7 cellular contexts compared by ENCODE assay signal in the genomic region with DNA sequence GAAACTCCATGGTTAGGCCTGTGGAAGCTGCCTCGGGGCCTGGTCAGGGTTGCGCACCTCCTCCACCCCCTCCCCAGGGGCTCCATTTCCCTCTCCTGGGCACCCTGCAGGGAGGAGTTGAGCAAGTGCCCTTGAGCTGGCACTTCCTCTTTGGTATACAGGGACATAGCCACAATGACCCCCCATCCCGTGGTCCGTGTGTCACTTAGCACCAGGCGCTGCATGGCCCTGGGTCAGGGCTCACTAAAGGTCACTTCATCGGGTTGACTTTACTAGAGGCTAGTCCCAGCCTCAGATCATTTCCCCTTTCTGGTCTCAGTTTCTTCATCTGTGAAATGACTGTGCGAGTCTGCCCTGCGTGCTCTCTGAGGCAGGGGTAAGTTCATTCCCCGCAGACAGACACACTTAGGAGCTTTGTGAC. TPM values are rescaled to one million over a fixed set of nuclear protein-coding genes. Genes with fewer than 3 reads are reported as not detected.
DNase-seq lines count a peak whose midpoint lies in the region; ATAC-seq and TF ChIP-seq lines count a peak whose summit lies in the region.

No MANE protein-coding gene starts in this region.

- H3K4me1 ChIP-seq in body of pancreas, result peaks cover 99% of the 10 kb centered on the region
- H3K4me1 ChIP-seq in testis, result peaks cover 60% of the 10 kb centered on the region

- DNase-seq in body of pancreas (peak in 3 of 4 donors; percentile 40 to 82 (median 43)), testis (peak; percentile 47), foreskin fibroblast (no peak), kidney tubule cell (ENCODE audit: low spot score) (no peak)

- H3K27ac ChIP-seq in body of pancreas, result peak overlapping the region; percentile 94 to 98 (median 98)
- H3K27ac ChIP-seq in testis, result no peak overlapping the region

- WGBS in body of pancreas, 2 donors, result 39 to 43% methylated on average over 9 of the region's 9 CpGs
- 72 to 87% methylated on average over 9 of the region's 9 CpGs for WGBS in testis, 2 donors

- ATAC-seq in GM19351 (IDR thresholded peaks at IDR 0.05; ENCODE audit: unreplicated experiment) (peak; percentile 58), HG03159 (IDR thresholded peaks at IDR 0.05; ENCODE audit: unreplicated experiment) (peak; percentile 42), body of pancreas (no peak), HG03097 (IDR thresholded peaks at IDR 0.05; ENCODE audit: low FRiP score, unreplicated experiment) (no peak)

- H3K36me3 ChIP-seq in body of pancreas (replicated peaks in 1 of 2; ENCODE audit: insufficient read depth in 1 of 2, low read depth in 2 of 2), result no peaks in the 10 kb centered on the region
- no peaks in the 10 kb centered on the region for H3K36me3 ChIP-seq in testis (ENCODE audit: low read depth, missing control alignments)

- intact Hi-C loops in body of pancreas (cut with DNase I), result no loop called here
- intact Hi-C loops in testis (cut with DNase I; ENCODE audit: low total_unique reads), result no loop called here

- no peak for TF ChIP-seq POLR2A in body of pancreas (IDR thresholded peaks at IDR 0.05)
- TF ChIP-seq POLR2A in testis (IDR thresholded peaks at IDR 0.05), result no peak

- H3K9me3 ChIP-seq in body of pancreas (no peaks in the 10 kb centered on the region), testis (no peaks in the 10 kb centered on the region)

- H3K27me3 ChIP-seq in body of pancreas (no peaks in the 10 kb centered on the region), testis (no peaks in the 10 kb centered on the region)

- H3K4me3 ChIP-seq in body of pancreas (no peak overlapping the region), testis (no peak overlapping the region), foreskin fibroblast (ENCODE audit: low read depth in 1 of 2, low read length in 2 of 2) (no peak overlapping the region)

- TF ChIP-seq CTCF in body of pancreas (IDR thresholded peaks at IDR 0.05), result no peak
- no peak for TF ChIP-seq CTCF in testis (IDR thresholded peaks at IDR 0.05)
- TF ChIP-seq CTCF in foreskin fibroblast (IDR thresholded peaks at IDR 0.05; ENCODE audit: low read depth, low read length), result no peak

RNA-seq across cellular contexts. Expression of a gene that starts 16.1 kb away (rescaled TPM):
- total RNA-seq in body of pancreas, result 10 to 100 TPM; 86.6 to 87.7 TPM
- 10 to 100 TPM; 71.1 to 78.3 TPM for total RNA-seq in testis
- polyA plus RNA-seq in testis (ENCODE audit: insufficient read depth, low read depth, low replicate concordance), result 94.7 TPM

Comparison
In these comparisons a context has a peak if more than half of its experiments do, and no peak if none do; other contexts are left out.
1. ATAC-seq: peak in GM19351 (single experiment) and HG03159 (single experiment); none in body of pancreas (single experiment) and HG03097 (single experiment).
2. DNase-seq: peak in body of pancreas (3 of 4) and testis (single experiment); none in foreskin fibroblast (0 of 2) and kidney tubule cell (single experiment).
3. H3K27ac ChIP-seq: peak in body of pancreas (4 of 4); none in testis (0 of 2).